Comparison of ENCODE assay signal across 11 cellular contexts in genomic region chr5:164326219-164326618, GRCh38.
DNase-seq lines count a peak whose midpoint lies in the region; ATAC-seq and TF ChIP-seq lines count a peak whose summit lies in the region.
"Had no signal": no experiment of that assay in that cellular context is flagged by ENCODE, and none has a peak within 500 bp of the region (broad histone marks: within the 10 kb centered on the region; RNA-seq: fewer than 3 reads in every experiment).

No MANE protein-coding gene starts in this region.

- TF ChIP-seq CTCF in SU-DHL-6 (IDR thresholded peaks at IDR 0.05; ENCODE audit: insufficient read depth, low read length, poor library complexity, severe bottlenecking): peak; percentile 23
- TF ChIP-seq CTCF in neural crest cell (conservative IDR thresholded peaks at IDR 0.05): peak; percentile 29
- TF ChIP-seq CTCF in sigmoid colon (IDR thresholded peaks at IDR 0.05): no peak

- no peaks in the 10 kb centered on the region for H3K79me2 ChIP-seq in SU-DHL-6 (ENCODE audit: insufficient read depth, low read length)

- no peaks in the 10 kb centered on the region for H3K36me3 ChIP-seq in SU-DHL-6 (ENCODE audit: low read length)
- H3K36me3 ChIP-seq in MG63: peaks cover 81% of the 10 kb centered on the region
- no peaks in the 10 kb centered on the region for H3K36me3 ChIP-seq in sigmoid colon

- no peaks in the 10 kb centered on the region for H3K4me1 Mint-ChIP-seq in neural crest cell

- H3K4me3 Mint-ChIP-seq in neural crest cell: no peak overlapping the region

- H3K4me1 ChIP-seq in sigmoid colon: no peaks in the 10 kb centered on the region

- H3K4me3 ChIP-seq in SU-DHL-6 (ENCODE audit: insufficient read depth, low read length, poor library complexity, severe bottlenecking) (no peak overlapping the region), MG63 (no peak overlapping the region), sigmoid colon (no peak overlapping the region)
- H3K4me3 ChIP-seq: K562 had no signal

- intact Hi-C loops in sigmoid colon (cut with DNase I): no loop called here

- peaks cover 13% of the 10 kb centered on the region for H3K36me3 Mint-ChIP-seq in neural crest cell (ENCODE audit: low read depth)

- H4K20me1 ChIP-seq in SU-DHL-6 (ENCODE audit: low read depth, low read length): no peaks in the 10 kb centered on the region

- H3K27me3 Mint-ChIP-seq in neural crest cell (ENCODE audit: low read depth): no peaks in the 10 kb centered on the region

- TF ChIP-seq POLR2A in sigmoid colon (IDR thresholded peaks at IDR 0.05): no peak

- H3K27me3 ChIP-seq in SU-DHL-6 (ENCODE audit: low read length) (no peaks in the 10 kb centered on the region), MG63 (no peaks in the 10 kb centered on the region), sigmoid colon (no peaks in the 10 kb centered on the region)

- no peak overlapping the region for H2AFZ ChIP-seq in SU-DHL-6 (ENCODE audit: low read depth, low read length, severe bottlenecking)

- H3F3A ChIP-seq in SU-DHL-6 (ENCODE audit: insufficient read depth): no peaks in the 10 kb centered on the region

- H3K9me2 ChIP-seq in SU-DHL-6 (replicated peaks; ENCODE audit: insufficient read depth, low read length): no peaks in the 10 kb centered on the region

- H3K4me2 ChIP-seq in SU-DHL-6 (ENCODE audit: low read depth, low read length, poor library complexity, severe bottlenecking): no peak overlapping the region

- no peak overlapping the region for H3K9ac ChIP-seq in SU-DHL-6 (ENCODE audit: low read length)

- H3K9me3 Mint-ChIP-seq in neural crest cell: peaks cover 15% of the 10 kb centered on the region

- peak; percentile 76 for ATAC-seq in HG02759 (IDR thresholded peaks at IDR 0.05; ENCODE audit: unreplicated experiment)
- ATAC-seq: K562 had no signal

- no peaks in the 10 kb centered on the region for H3K9me3 ChIP-seq in SU-DHL-6 (ENCODE audit: insufficient read depth, low read length)
- H3K9me3 ChIP-seq in MG63: peaks cover 17% of the 10 kb centered on the region
- H3K9me3 ChIP-seq in sigmoid colon: peaks cover 0 to 8% (median 4%) of the 10 kb centered on the region in 4 donors

- no peak overlapping the region for H3K27ac Mint-ChIP-seq in neural crest cell (ENCODE audit: unreplicated experiment)

- H3K27ac ChIP-seq in SU-DHL-6 (ENCODE audit: low read depth, low read length): no peak overlapping the region
- H3K27ac ChIP-seq in sigmoid colon: no peak overlapping the region

- TF ChIP-seq EP300 in sigmoid colon (IDR thresholded peaks at IDR 0.05): no peak

- DNase-seq in DMS 273 (lab: John Stamatoyannopoulos, UW; ENCODE audit: unreplicated experiment): peak; percentile 33
- no peak for DNase-seq in DMS 273 treated with DMSO at 0.1 percent for 48 hours (lab: John Stamatoyannopoulos, UW)
- no peak for DNase-seq in neural crest cell (ENCODE audit: low read depth, low spot score)
- no peak for DNase-seq in MG63
- DNase-seq in NCI-H2081 (lab: John Stamatoyannopoulos, UW): no peak
- DNase-seq in sigmoid colon: no peak
- DNase-seq: 8988T, NCI-H2171 had no signal

Comparison
In these comparisons a context has a peak if more than half of its experiments do, and no peak if none do; other contexts are left out.
1. CTCF ChIP-seq: peak in SU-DHL-6 (single experiment) and neural crest cell (single experiment); none in sigmoid colon (0 of 4).